ENCODE assay signal across 12 cellular contexts in genomic region chr7:26038201-26038990, GRCh38.
"Had no signal": no experiment of that assay in that cellular context is flagged by ENCODE, and none has a peak within 500 bp of the region (broad histone marks: within the 10 kb centered on the region; RNA-seq: fewer than 3 reads in every experiment).

No MANE protein-coding gene starts in this region.

- H3K27ac ChIP-seq: esophagus muscularis mucosa, tibial artery, uterus had no signal

- H3K4me1 ChIP-seq: tibial artery, uterus had no signal

- H3K27me3 ChIP-seq: uterus had no signal

- H3K9me3 ChIP-seq: esophagus muscularis mucosa, mucosa of descending colon, tibial artery, uterus had no signal

- H3K4me3 ChIP-seq: esophagus muscularis mucosa, mucosa of descending colon, tibial artery, uterus had no signal

- DNase-seq: activated CD4-positive, alpha-beta T cell treated with anti-CD3 and anti-CD28 coated beads, Interleukin-2, amount 50 U/mL, for 4 hours; activated gamma-delta T cell treated with Interleukin-2 at 50 U/mL for 16 hours; activated naive CD8-positive, alpha-beta T cell treated with anti-CD3 and anti-CD28 coated beads for 36 hours; activated T-cell treated with anti-CD3 and anti-CD28 coated beads, Interleukin-2, amount 50 U/mL, for 4 hours; glutamatergic neuron; mammary epithelial cell; mucosa of descending colon; natural killer cell; T-helper 2 cell; tibial artery; uterus had no signal

- H3K9me3 Mint-ChIP-seq: activated T-cell treated with anti-CD3 and anti-CD28 coated beads, Interleukin-2, amount 50 U/mL, for 4 hours; natural killer cell had no signal

- H3K36me3 ChIP-seq: esophagus muscularis mucosa, tibial artery, uterus had no signal

- H3K36me3 Mint-ChIP-seq: activated naive CD8-positive, alpha-beta T cell treated with anti-CD3 and anti-CD28 coated beads for 36 hours; natural killer cell had no signal

- ATAC-seq: activated T-cell treated with anti-CD3 and anti-CD28 coated beads, Interleukin-2, amount 50 U/mL, for 4 hours; mucosa of descending colon; natural killer cell had no signal

- H3K27ac Mint-ChIP-seq: activated naive CD8-positive, alpha-beta T cell treated with anti-CD3 and anti-CD28 coated beads for 36 hours; natural killer cell had no signal

- H3K4me1 Mint-ChIP-seq: natural killer cell had no signal

- H3K4me3 Mint-ChIP-seq: activated naive CD8-positive, alpha-beta T cell treated with anti-CD3 and anti-CD28 coated beads for 36 hours; activated T-cell treated with anti-CD3 and anti-CD28 coated beads, Interleukin-2, amount 50 U/mL, for 4 hours; natural killer cell had no signal
